8 cellular contexts compared by ENCODE assay signal in the genomic region with DNA sequence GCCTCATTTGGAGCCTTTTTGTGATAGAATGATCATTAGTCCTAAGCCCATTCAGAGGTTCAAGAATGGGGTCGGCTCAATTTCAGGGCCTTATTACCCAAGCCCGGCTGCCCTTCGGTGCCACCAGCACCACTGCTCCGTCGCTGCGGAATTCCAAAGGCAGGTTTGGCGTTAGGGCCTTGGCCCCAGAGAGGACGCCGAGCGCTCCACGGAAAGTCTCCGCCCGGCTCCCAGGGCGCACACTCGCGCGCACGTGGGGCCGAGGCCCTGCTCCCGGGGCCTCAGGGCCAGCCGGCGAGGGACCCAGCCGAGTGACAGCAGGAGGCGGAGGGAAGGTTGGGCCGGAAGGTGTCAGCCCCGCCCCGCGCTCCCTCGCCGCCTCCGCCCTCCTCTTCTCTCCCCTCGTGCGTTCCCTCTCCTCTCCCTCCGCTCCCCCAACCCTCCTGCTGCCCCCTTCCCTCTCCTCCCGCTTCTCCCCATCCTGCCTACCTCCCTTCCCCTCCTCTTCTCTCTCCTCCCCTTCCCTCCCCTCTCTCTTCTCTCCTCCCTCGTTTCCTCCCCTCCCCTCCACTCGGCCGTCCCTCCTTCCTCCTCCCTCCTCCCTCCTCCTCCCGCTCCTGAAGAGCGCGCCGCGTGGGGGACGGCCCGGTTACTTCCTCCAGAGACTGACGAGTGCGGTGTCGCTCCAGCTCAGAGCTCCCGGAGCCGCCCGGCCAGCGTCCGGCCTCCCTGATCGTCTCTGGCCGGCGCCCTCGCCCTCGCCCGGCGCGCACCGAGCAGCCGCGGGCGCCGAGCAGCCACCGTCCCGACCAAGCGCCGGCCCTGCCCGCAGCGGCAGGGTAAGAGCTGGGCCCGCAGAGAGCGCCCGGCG. TPM values are rescaled to one million over a fixed set of nuclear protein-coding genes. Genes with fewer than 3 reads are reported as not detected.
A peak's percentile ranks its signal among the peaks of the same experiment; 100 is the strongest.
DNase-seq lines count a peak whose midpoint lies in the region; ATAC-seq and TF ChIP-seq lines count a peak whose summit lies in the region.

A gene (plus strand): TSS at position 648 of the 871 bp plus-strand sequence. CDS start 4,106 bp downstream, outside the sequence.

- no peak within 1 kb of the TSS for H4K8ac ChIP-seq in H9 (replicated peaks; ENCODE audit: insufficient read length, low read depth, low read length)

- H3K9ac ChIP-seq in DND-41 (ENCODE audit: low read depth, low read length) (peak within 1 kb of the TSS; percentile 77), H9 (ENCODE audit: extremely low read depth, insufficient read length, low read length) (peak within 1 kb of the TSS; percentile 66), stomach smooth muscle (ENCODE audit: low read length in 2 of 2) (peak within 1 kb of the TSS; percentile 93 to 95)

- H3K4me3 ChIP-seq in DND-41 (ENCODE audit: low read depth in 1 of 2, low read length in 2 of 2), result peak within 1 kb of the TSS; percentile 52 to 62
- H3K4me3 ChIP-seq in stomach smooth muscle (ENCODE audit: low read length in 2 of 2), result peak within 1 kb of the TSS; percentile 78 to 91

- no peak within 1 kb of the TSS for H2BK15ac ChIP-seq in H9 (ENCODE audit: low read depth, low read length)

- peaks cover 10% of the 10 kb centered on the region for H3K79me1 ChIP-seq in H9 (ENCODE audit: insufficient read depth, low read depth, low read length, poor library complexity, severe bottlenecking)

- H3K4ac ChIP-seq in H9 (ENCODE audit: low read depth, low read length), result no peak within 1 kb of the TSS

- TF ChIP-seq CTCF in DND-41 (IDR thresholded peaks at IDR 0.05; ENCODE audit: borderline replicate concordance, extremely low read depth, low read length, poor library complexity, severe bottlenecking) (peak; percentile 35), H9 (conservative IDR thresholded peaks at IDR 0.05) (no peak; the same call in 2 of the 3 replicates), foreskin keratinocyte (conservative IDR thresholded peaks at IDR 0.05) (no peak), neural crest cell (conservative IDR thresholded peaks at IDR 0.05) (peak; percentile 28)

- H3K27me3 Mint-ChIP-seq in H9 (ENCODE audit: low read depth), result peaks cover 12% of the 10 kb centered on the region
- peaks cover 8% of the 10 kb centered on the region for H3K27me3 Mint-ChIP-seq in neural crest cell (ENCODE audit: low read depth)

- H3K27ac Mint-ChIP-seq in H9 (peak within 1 kb of the TSS in 2 of 3 experiments; percentile 83 to 92; a peak in 6 of 7 replicates), neural crest cell (ENCODE audit: unreplicated experiment) (peak within 1 kb of the TSS; percentile 71)

- DNase-seq in DND-41 (peak; percentile 97), H9 (peak; percentile 90), MV-4-11 (lab: John Stamatoyannopoulos, UW) (peak; percentile 97), SK-MEL-5 (ENCODE audit: low read depth, low spot score) (peak; percentile 75), foreskin keratinocyte (peak; percentile 89 to 90), neural crest cell (ENCODE audit: low read depth, low spot score) (peak; percentile 70)
- peak; percentile 74 for DNase-seq in activated naive CD4-positive, alpha-beta T cell treated with Interleukin-2 at 50 U/mL for 16 hours

- H3K36me3 Mint-ChIP-seq in H9 (ENCODE audit: insufficient read depth in 1 of 3, low read depth in 3 of 3) (peaks cover 8 to 18% (median 14%) of the 10 kb centered on the region in 3 experiments; a peak in 6 of 7 replicates), neural crest cell (ENCODE audit: low read depth) (no peaks in the 10 kb centered on the region)

- H3K4me1 Mint-ChIP-seq in H9 (peaks cover 39% of the 10 kb centered on the region in 2 experiments), neural crest cell (peaks cover 30% of the 10 kb centered on the region)

- H3K56ac ChIP-seq in H9 (ENCODE audit: insufficient read length, low read depth, low read length), result no peak within 1 kb of the TSS

- H3K4me1 ChIP-seq in DND-41 (ENCODE audit: insufficient read depth, low read length) (peaks cover 47% of the 10 kb centered on the region), H9 (ENCODE audit: insufficient read depth, low read length) (peaks cover 11% of the 10 kb centered on the region; the same call in 1 of the 2 replicates), foreskin keratinocyte (peaks cover 46% of the 10 kb centered on the region), stomach smooth muscle (ENCODE audit: control insufficient read depth, insufficient read depth, low read length) (peaks cover 28% of the 10 kb centered on the region)

- no peak within 1 kb of the TSS for H3K23ac ChIP-seq in H9 (ENCODE audit: insufficient read length, low read depth, low read length)

- no peak within 1 kb of the TSS for H3T11ph ChIP-seq in H9 (ENCODE audit: low read length)

- H2AFZ ChIP-seq in DND-41 (ENCODE audit: low read depth, low read length) (peak within 1 kb of the TSS; percentile 88), H9 (ENCODE audit: low read length) (no peak within 1 kb of the TSS)

- H2BK5ac ChIP-seq in H9 (ENCODE audit: insufficient read length, low read length), result no peak within 1 kb of the TSS

- no peak within 1 kb of the TSS for H2BK20ac ChIP-seq in H9 (ENCODE audit: low read depth, low read length, poor library complexity, severe bottlenecking)

- no peak within 1 kb of the TSS for H4K5ac ChIP-seq in H9 (ENCODE audit: insufficient read length, low read depth, low read length)

- ATAC-seq in DND-41 (ENCODE audit: insufficient read depth, low read depth) (peak; percentile 83), foreskin keratinocyte (peak; percentile 56)

- no peak within 1 kb of the TSS for H2AK5ac ChIP-seq in H9 (ENCODE audit: insufficient read length, low read length)

- no peak within 1 kb of the TSS for H2BK120ac ChIP-seq in H9 (ENCODE audit: low read depth, low read length, poor library complexity, severe bottlenecking)

- H3K79me2 ChIP-seq in DND-41 (ENCODE audit: insufficient read depth, low read length), result peaks cover 61% of the 10 kb centered on the region
- H3K79me2 ChIP-seq in H9 (ENCODE audit: insufficient read depth, low read length), result peaks cover 24% of the 10 kb centered on the region; the same call in 1 of the 2 replicates

- H3K27me3 ChIP-seq in DND-41 (ENCODE audit: insufficient read depth, low read length, poor library complexity), result no peaks in the 10 kb centered on the region
- H3K27me3 ChIP-seq in H9 (ENCODE audit: insufficient read depth, low read length), result no peaks in the 10 kb centered on the region; the same call in 1 of the 2 replicates
- no peaks in the 10 kb centered on the region for H3K27me3 ChIP-seq in foreskin keratinocyte
- H3K27me3 ChIP-seq in stomach smooth muscle (ENCODE audit: control insufficient read depth in 1 of 2, insufficient read depth in 2 of 2, low read length in 2 of 2), result no peaks in the 10 kb centered on the region

- H3K14ac ChIP-seq in H9 (ENCODE audit: insufficient read depth, low read length), result peak within 1 kb of the TSS; percentile 39

- H4K20me1 ChIP-seq in DND-41 (ENCODE audit: insufficient read depth, low read length) (peaks cover 44% of the 10 kb centered on the region), H9 (ENCODE audit: control insufficient read depth, insufficient read depth, insufficient read length) (no peaks in the 10 kb centered on the region)

- H3K23me2 ChIP-seq in H9 (ENCODE audit: insufficient read length, low read depth, low read length, poor library complexity, severe bottlenecking), result peaks cover 20% of the 10 kb centered on the region

- H2BK12ac ChIP-seq in H9 (ENCODE audit: insufficient read length, low read depth, low read length), result no peak within 1 kb of the TSS

- no peaks in the 10 kb centered on the region for H3K9me3 ChIP-seq in DND-41 (ENCODE audit: insufficient read depth, low read length, severe bottlenecking)
- no peaks in the 10 kb centered on the region for H3K9me3 ChIP-seq in H9 (ENCODE audit: control insufficient read depth, low read depth, low read length)
- no peaks in the 10 kb centered on the region for H3K9me3 ChIP-seq in stomach smooth muscle (ENCODE audit: control insufficient read depth in 2 of 2, low read length in 2 of 2)

- in situ Hi-C loops in SK-MEL-5 (cut with HindIII; ENCODE audit: low pct_unique_long_range_greater_than_20kb, low sequenced_read_pairs), result no loop called here

- WGBS in H9 (ENCODE audit: extremely low coverage, insufficient read length, low lambda C conversion rate), result no CpG with 5 or more reads among the region's 76 CpGs

- no peak within 1 kb of the TSS for H3K18ac ChIP-seq in H9 (ENCODE audit: insufficient read length, low read depth, low read length)

- H3K9me3 Mint-ChIP-seq in H9 (no peaks in the 10 kb centered on the region; a peak in 1 of 5 replicates), neural crest cell (no peaks in the 10 kb centered on the region)

- H3K4me2 ChIP-seq in DND-41 (ENCODE audit: insufficient read depth, low read length) (peak within 1 kb of the TSS; percentile 76), H9 (ENCODE audit: insufficient read depth, insufficient read length, low read length) (peak within 1 kb of the TSS; percentile 91)

- H3K27ac ChIP-seq in DND-41 (ENCODE audit: low read length) (peak within 1 kb of the TSS; percentile 94), H9 (ENCODE audit: insufficient read length, low read depth, low read length) (no peak within 1 kb of the TSS), foreskin keratinocyte (peak within 1 kb of the TSS; percentile 100), stomach smooth muscle (ENCODE audit: low read length) (peak within 1 kb of the TSS; percentile 94)

- H3K36me3 ChIP-seq in DND-41 (ENCODE audit: insufficient read depth, low read length) (peaks cover 35% of the 10 kb centered on the region), stomach smooth muscle (ENCODE audit: control insufficient read depth in 2 of 2, insufficient read depth in 2 of 2, low read length in 2 of 2) (peaks cover 4 to 8% of the 10 kb centered on the region in 2 donors)

- H3K4me3 Mint-ChIP-seq in H9, result peak within 1 kb of the TSS; percentile 80 to 92
- H3K4me3 Mint-ChIP-seq in neural crest cell, result peak within 1 kb of the TSS; percentile 93

- H4K91ac ChIP-seq in H9 (ENCODE audit: insufficient read length, low read depth, low read length), result no peak within 1 kb of the TSS

RNA-seq across cellular contexts. Expression of the gene that starts here (rescaled TPM):
- total RNA-seq in H9 (2021) (32.7 and 35.3 TPM in 2 replicates), foreskin keratinocyte (46.4 and 61.5 TPM in 2 replicates), neural crest cell (15.4 and 16.9 TPM in 2 replicates)
- 3.6 and 4.2 TPM in 2 replicates for total RNA-seq in SK-MEL-5 (2014; rRNA removed; shearing (Covaris generic))
- polyA plus RNA-seq in SK-MEL-5 (2015; cell fraction: cytosol; rRNA removed), result 6.9 and 7.9 TPM in 2 replicates
- 5.5 and 7.6 TPM in 2 replicates for polyA plus RNA-seq in SK-MEL-5 (2015; cell fraction: nucleus; rRNA removed)
- 21.4 and 32.5 TPM in 2 replicates for polyA plus RNA-seq in foreskin keratinocyte

Comparison
In these comparisons a context has a peak if more than half of its experiments do, and no peak if none do; other contexts are left out.
1. CTCF ChIP-seq: peak in DND-41 (single experiment) and neural crest cell (single experiment); none in H9 (single experiment) and foreskin keratinocyte (single experiment).
2. Peak in every context shown above with its lines, with median percentiles within 50 percentile points of each other: DNase-seq and H3K9ac ChIP-seq.